In the genomic region with DNA sequence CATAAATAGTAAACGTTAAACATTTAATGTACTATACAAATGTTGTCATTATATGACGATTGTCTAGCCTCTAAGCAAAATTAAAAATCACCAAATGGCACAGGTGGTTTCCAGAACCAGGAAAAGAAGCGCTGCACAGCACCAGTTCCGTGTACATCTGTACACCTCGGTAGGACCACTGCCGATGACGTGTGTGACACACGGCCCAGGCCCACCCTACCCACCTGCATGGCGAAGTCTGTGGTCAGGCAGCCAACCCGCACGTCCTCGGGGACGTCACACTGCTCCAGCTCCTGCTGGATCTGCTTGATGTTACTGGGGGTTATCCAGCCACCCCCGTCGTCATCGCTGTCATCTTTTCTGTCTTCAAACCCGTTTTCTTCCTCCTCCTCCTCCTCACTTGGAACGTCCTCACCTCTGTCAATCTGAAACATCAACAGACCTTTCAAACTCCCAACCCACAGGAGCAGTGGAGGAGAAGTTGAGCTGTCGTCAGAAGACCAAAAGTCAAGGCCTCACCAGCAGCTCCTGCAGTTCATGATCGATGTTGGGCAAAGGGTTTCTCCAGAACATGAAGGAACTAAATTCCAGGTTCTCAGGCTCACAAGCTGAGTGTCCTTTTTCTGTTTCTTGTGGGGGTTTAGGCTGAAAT, we compare ENCODE assay signal across 2 cellular contexts.
TF ChIP-seq lines count a peak whose summit lies in the region.

No MANE protein-coding gene starts in this region.

TF ChIP-seq in A549, 52 proteins besides CTCF, POLR2A, EP300 and RAD21:
- TF ChIP-seq, protein P1, sequence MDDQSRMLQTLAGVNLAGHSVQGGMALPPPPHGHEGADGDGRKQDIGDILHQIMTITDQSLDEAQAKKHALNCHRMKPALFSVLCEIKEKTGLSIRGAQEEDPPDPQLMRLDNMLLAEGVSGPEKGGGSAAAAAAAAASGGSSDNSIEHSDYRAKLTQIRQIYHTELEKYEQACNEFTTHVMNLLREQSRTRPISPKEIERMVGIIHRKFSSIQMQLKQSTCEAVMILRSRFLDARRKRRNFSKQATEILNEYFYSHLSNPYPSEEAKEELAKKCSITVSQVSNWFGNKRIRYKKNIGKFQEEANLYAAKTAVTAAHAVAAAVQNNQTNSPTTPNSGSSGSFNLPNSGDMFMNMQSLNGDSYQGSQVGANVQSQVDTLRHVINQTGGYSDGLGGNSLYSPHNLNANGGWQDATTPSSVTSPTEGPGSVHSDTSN (IDR thresholded peaks at IDR 0.05), result no peak
- 0 out of 2 replicates have a peak, but pooled peaks have one; percentile 41 for TF ChIP-seq POLR2AphosphoS2 (conservative IDR thresholded peaks at IDR 0.05; ENCODE audit: low read length)

TF ChIP-seq in GM12878, 131 proteins besides CTCF, POLR2A, EP300 and RAD21:
- no peak for TF ChIP-seq LARP7 (IDR thresholded peaks at IDR 0.05)
- TF ChIP-seq, protein P2, sequence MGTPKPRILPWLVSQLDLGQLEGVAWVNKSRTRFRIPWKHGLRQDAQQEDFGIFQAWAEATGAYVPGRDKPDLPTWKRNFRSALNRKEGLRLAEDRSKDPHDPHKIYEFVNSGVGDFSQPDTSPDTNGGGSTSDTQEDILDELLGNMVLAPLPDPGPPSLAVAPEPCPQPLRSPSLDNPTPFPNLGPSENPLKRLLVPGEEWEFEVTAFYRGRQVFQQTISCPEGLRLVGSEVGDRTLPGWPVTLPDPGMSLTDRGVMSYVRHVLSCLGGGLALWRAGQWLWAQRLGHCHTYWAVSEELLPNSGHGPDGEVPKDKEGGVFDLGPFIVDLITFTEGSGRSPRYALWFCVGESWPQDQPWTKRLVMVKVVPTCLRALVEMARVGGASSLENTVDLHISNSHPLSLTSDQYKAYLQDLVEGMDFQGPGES (IDR thresholded peaks at IDR 0.05), result no peak
- no peak for TF ChIP-seq HDGF (IDR thresholded peaks at IDR 0.05)
- TF ChIP-seq, protein P3, sequence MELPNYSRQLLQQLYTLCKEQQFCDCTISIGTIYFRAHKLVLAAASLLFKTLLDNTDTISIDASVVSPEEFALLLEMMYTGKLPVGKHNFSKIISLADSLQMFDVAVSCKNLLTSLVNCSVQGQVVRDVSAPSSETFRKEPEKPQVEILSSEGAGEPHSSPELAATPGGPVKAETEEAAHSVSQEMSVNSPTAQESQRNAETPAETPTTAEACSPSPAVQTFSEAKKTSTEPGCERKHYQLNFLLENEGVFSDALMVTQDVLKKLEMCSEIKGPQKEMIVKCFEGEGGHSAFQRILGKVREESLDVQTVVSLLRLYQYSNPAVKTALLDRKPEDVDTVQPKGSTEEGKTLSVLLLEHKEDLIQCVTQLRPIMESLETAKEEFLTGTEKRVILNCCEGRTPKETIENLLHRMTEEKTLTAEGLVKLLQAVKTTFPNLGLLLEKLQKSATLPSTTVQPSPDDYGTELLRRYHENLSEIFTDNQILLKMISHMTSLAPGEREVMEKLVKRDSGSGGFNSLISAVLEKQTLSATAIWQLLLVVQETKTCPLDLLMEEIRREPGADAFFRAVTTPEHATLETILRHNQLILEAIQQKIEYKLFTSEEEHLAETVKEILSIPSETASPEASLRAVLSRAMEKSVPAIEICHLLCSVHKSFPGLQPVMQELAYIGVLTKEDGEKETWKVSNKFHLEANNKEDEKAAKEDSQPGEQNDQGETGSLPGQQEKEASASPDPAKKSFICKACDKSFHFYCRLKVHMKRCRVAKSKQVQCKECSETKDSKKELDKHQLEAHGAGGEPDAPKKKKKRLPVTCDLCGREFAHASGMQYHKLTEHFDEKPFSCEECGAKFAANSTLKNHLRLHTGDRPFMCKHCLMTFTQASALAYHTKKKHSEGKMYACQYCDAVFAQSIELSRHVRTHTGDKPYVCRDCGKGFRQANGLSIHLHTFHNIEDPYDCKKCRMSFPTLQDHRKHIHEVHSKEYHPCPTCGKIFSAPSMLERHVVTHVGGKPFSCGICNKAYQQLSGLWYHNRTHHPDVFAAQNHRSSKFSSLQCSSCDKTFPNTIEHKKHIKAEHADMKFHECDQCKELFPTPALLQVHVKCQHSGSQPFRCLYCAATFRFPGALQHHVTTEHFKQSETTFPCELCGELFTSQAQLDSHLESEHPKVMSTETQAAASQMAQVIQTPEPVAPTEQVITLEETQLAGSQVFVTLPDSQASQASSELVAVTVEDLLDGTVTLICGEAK (IDR thresholded peaks at IDR 0.05; ENCODE audit: borderline replicate concordance), result no peak
- TF ChIP-seq IRF4 (IDR thresholded peaks at IDR 0.05; ENCODE audit: low read depth, low read length), result no peak
- TF ChIP-seq, protein P4, sequence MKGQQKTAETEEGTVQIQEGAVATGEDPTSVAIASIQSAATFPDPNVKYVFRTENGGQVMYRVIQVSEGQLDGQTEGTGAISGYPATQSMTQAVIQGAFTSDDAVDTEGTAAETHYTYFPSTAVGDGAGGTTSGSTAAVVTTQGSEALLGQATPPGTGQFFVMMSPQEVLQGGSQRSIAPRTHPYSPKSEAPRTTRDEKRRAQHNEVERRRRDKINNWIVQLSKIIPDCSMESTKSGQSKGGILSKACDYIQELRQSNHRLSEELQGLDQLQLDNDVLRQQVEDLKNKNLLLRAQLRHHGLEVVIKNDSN (IDR thresholded peaks at IDR 0.05; ENCODE audit: borderline replicate concordance, extremely low read length, insufficient read depth, low read depth, low read length), result no peak
